In genomic region chr10:123257904-123258303, GRCh38 we compare ENCODE assay signal across 19 cellular contexts.
"Had no signal": no experiment of that assay in that cellular context is flagged by ENCODE, and none has a peak within 500 bp of the region (broad histone marks: within the 10 kb centered on the region; RNA-seq: fewer than 3 reads in every experiment).

No MANE protein-coding gene starts in this region.

- DNase-seq: activated CD4-positive, alpha-beta T cell treated with anti-CD3 and anti-CD28 coated beads for 48 hours; activated CD4-positive, alpha-beta T cell treated with anti-CD3 and anti-CD28 coated beads, Interleukin-2, amount 50 U/mL, for 4 hours; activated CD8-positive, alpha-beta memory T cell treated with anti-CD3 and anti-CD28 coated beads, Interleukin-2, amount 50 U/mL, for 48 hours; activated CD8-positive, alpha-beta T cell treated with anti-CD3 and anti-CD28 coated beads, Interleukin-2, amount 10 ng/mL, durations not matched to agents 7 days and 5 days; activated naive CD4-positive, alpha-beta T cell; activated T-cell treated with anti-CD3 and anti-CD28 coated beads, Interleukin-2, amount 50 U/mL, for 1 hour; aorta; caudate nucleus; colonic mucosa; KG1; NCI-H1092; NCI-H187 treated with DMSO at 0.1 percent for 48 hours; NCI-H2081 treated with DMSO at 0.1 percent for 48 hours; NCI-H2171; NCI-H345; NCI-H510A treated with DMSO at 0.1 percent for 48 hours; SIG-M5; SW 1271 had no signal

- ATAC-seq: activated CD4-positive, CD25-positive, alpha-beta regulatory T cell treated with anti-CD3 and anti-CD28 coated beads, Interleukin-2, amount 50 U/mL, for 24 hours; activated CD8-positive, alpha-beta T cell treated with anti-CD3 and anti-CD28 coated beads, Interleukin-2, amount 10 ng/mL, durations not matched to agents 7 days and 5 days had no signal
